23 cellular contexts compared by ENCODE assay signal in the genomic region with DNA sequence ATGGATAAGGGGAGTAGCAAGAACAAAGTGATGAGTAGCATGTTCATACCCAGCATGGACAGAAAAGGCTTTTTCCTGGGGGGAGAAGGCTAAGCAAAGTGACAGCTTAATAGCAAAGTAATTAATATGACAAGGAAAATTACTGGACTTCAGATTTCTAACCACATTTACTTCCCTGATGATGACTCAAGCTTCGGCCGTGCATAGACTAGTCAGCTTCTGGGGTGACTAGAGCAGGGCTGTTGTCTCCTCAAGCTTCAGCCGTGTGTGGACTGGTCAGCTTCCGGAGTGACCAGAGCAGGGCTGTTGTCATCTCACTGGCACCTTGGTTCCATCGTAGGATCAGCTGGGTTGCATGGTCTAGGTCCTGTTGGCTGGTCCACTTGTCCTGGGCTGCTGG. TPM values are rescaled to one million over a fixed set of nuclear protein-coding genes. Genes with fewer than 3 reads are reported as not detected.
A peak's percentile ranks its signal among the peaks of the same experiment; 100 is the strongest.
DNase-seq lines count a peak whose midpoint lies in the region; FAIRE-seq and TF ChIP-seq lines count a peak whose summit lies in the region.
"Had no signal": no experiment of that assay in that cellular context is flagged by ENCODE, and none has a peak within 500 bp of the region (broad histone marks: within the 10 kb centered on the region; RNA-seq: fewer than 3 reads in every experiment).

No MANE protein-coding gene starts in this region.

- H3K9me2 ChIP-seq in Karpas-422 (replicated peaks; ENCODE audit: insufficient read depth, low read length) = no peaks in the 10 kb centered on the region

- H3K36me3 ChIP-seq in Karpas-422 (ENCODE audit: insufficient read depth, low read length) (peaks cover 36% of the 10 kb centered on the region), bronchial epithelial cell (ENCODE audit: control insufficient read depth, insufficient read depth, low read length) (peaks cover 4% of the 10 kb centered on the region)

- H3K4me3 ChIP-seq in Karpas-422 (ENCODE audit: low read length) = no peak overlapping the region
- no peak overlapping the region for H3K4me3 ChIP-seq in bronchial epithelial cell (ENCODE audit: low read depth, low read length)
- no peak overlapping the region for H3K4me3 ChIP-seq in fibroblast of villous mesenchyme (ENCODE audit: low read depth, low read length)
- H3K4me3 ChIP-seq: GM23338, SK-N-MC had no signal

- peak; percentile 23 for FAIRE-seq in bronchial epithelial cell (lab: Jason Lieb, UNC)

- no peaks in the 10 kb centered on the region for H4K20me1 ChIP-seq in Karpas-422 (ENCODE audit: insufficient read depth, low read depth, low read length)

- peaks cover 24% of the 10 kb centered on the region for H3K9me3 ChIP-seq in Karpas-422 (ENCODE audit: low read length)

- H3K27me3 ChIP-seq in Karpas-422 (ENCODE audit: low read length) (no peaks in the 10 kb centered on the region), bronchial epithelial cell (ENCODE audit: control insufficient read depth, insufficient read depth, low read length) (no peaks in the 10 kb centered on the region)

- H3K4me1 ChIP-seq in Karpas-422 (ENCODE audit: low read length) = no peaks in the 10 kb centered on the region

- DNase-seq in EH (ENCODE audit: low read depth) = peak; percentile 10
- peak; percentile 20 for DNase-seq in Karpas-422
- peak; percentile 31 for DNase-seq in bronchial epithelial cell (ENCODE audit: low read depth)
- peak; percentile 18 for DNase-seq in fibroblast of villous mesenchyme (ENCODE audit: low read depth)
- DNase-seq in SK-N-DZ (ENCODE audit: low spot score) = no peak
- DNase-seq in NCI-H510A (lab: John Stamatoyannopoulos, UW) = no peak
- DNase-seq in NOMO-1 treated with DMSO at 0.1 percent for 48 hours (lab: John Stamatoyannopoulos, UW; ENCODE audit: unreplicated experiment) = no peak
- DNase-seq: 8988T, ACHN, Calu3, DMS79 treated with DMSO at 0.1 percent for 48 hours, H9, IMR-90, KG1, NCI-H1048, NCI-H1417, NCI-H1694, NCI-H2029 treated with DMSO at 0.1 percent for 48 hours, NCI-H446 treated with DMSO at 0.1 percent for 48 hours, NCI-H526 treated with DMSO at 0.1 percent for 48 hours, SHP77 treated with DMSO at 0.1 percent for 48 hours had no signal

- H3K27ac ChIP-seq in Karpas-422 (ENCODE audit: low read length) = no peak overlapping the region
- H3K27ac ChIP-seq: SK-N-MC had no signal

- H2AFZ ChIP-seq in Karpas-422 (ENCODE audit: low read length) = no peak overlapping the region
- H2AFZ ChIP-seq: GM23338 had no signal

- H3K4me2 ChIP-seq in Karpas-422 (ENCODE audit: low read depth, low read length, poor library complexity, severe bottlenecking) = no peak overlapping the region
- H3K4me2 ChIP-seq: GM23338 had no signal

- H3K9ac ChIP-seq in Karpas-422 (ENCODE audit: low read length) = no peak overlapping the region

- H3K79me2 ChIP-seq in Karpas-422 (ENCODE audit: low read length) = peaks cover 7% of the 10 kb centered on the region; the same call in 1 of the 2 replicates

- TF ChIP-seq CTCF in bronchial epithelial cell (IDR thresholded peaks at IDR 0.05; ENCODE audit: insufficient read depth, low read length, severe bottlenecking) = no peak
- no peak for TF ChIP-seq CTCF in fibroblast of villous mesenchyme (IDR thresholded peaks at IDR 0.05; ENCODE audit: insufficient read depth, low read depth, low read length)

RNA-seq across cellular contexts. Expression of gene ZNF117, which starts 2.1 kb away (rescaled TPM):
- total RNA-seq in Karpas-422 (2014; rRNA removed; shearing (Covaris generic); ENCODE audit: low replicate concordance) = 6.8 and 19.0 TPM in 2 replicates
- total RNA-seq in bronchial epithelial cell (5.8 and 20.4 TPM in 2 replicates), fibroblast of villous mesenchyme (5.2 and 6.5 TPM in 2 replicates)
- polyA plus RNA-seq in SK-N-DZ (2014; cell fraction: cytosol; rRNA removed) = 13.1 and 14.2 TPM in 2 replicates
- 75.6 and 106 TPM in 2 replicates for polyA plus RNA-seq in SK-N-DZ (2014; cell fraction: nucleus; rRNA removed)

RNA-seq across cellular contexts. Expression of gene ERV3-1, which starts 13.5 kb away (rescaled TPM):
- total RNA-seq in Karpas-422 (2014; rRNA removed; shearing (Covaris generic); ENCODE audit: low replicate concordance) = 20.0 and 28.8 TPM in 2 replicates
- total RNA-seq in bronchial epithelial cell (7.4 and 33.5 TPM in 2 replicates), fibroblast of villous mesenchyme (8.1 and 12.1 TPM in 2 replicates)
- 8.6 and 12.4 TPM in 2 replicates for polyA plus RNA-seq in SK-N-DZ (2014; cell fraction: cytosol; rRNA removed)
- 58.9 and 84.1 TPM in 2 replicates for polyA plus RNA-seq in SK-N-DZ (2014; cell fraction: nucleus; rRNA removed)

Comparison
In these comparisons a context has a peak if more than half of its experiments do, and no peak if none do; other contexts are left out.
1. DNase-seq: peak in EH (single experiment), Karpas-422 (single experiment), bronchial epithelial cell (single experiment) and fibroblast of villous mesenchyme (single experiment); none in SK-N-DZ (single experiment), NCI-H510A (single experiment) and NOMO-1 treated with DMSO at 0.1 percent for 48 hours (single experiment).